ENCODE assay signal across 1 cellular context in the genomic region with DNA sequence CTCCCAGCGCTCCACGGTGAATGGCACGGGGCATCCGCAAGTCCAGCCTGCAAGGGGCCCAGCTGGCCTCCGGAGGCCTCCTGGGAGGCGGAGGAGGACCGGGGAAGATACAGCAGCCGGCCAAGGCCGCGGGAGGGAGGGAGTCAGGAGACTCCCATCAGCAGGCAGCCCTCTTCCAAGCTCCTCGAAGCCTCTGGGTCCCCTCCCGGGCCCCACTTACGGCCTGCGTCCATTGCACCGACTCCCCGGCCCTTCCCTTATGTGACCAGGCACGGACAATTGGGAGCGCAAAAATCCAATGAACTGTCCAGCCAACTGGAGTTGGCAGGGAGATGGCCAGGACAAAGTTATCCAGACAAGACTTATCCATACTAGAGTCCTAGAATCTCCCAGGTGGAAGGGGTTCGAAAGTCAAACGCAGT.
TF ChIP-seq lines count a peak whose summit lies in the region.

No MANE protein-coding gene starts in this region.

TF ChIP-seq in HepG2, 621 proteins besides CTCF, POLR2A, EP300 and RAD21:
- TF ChIP-seq ZNF770 (CRISPR knock-in tag; IDR thresholded peaks at IDR 0.05) (peak; percentile 39; the same call in 1 of the 2 replicates), ZNF230 (CRISPR knock-in tag; IDR thresholded peaks at IDR 0.05) (no peak), LRRFIP1 (CRISPR knock-in tag; conservative IDR thresholded peaks at IDR 0.05) (no peak)
- TF ChIP-seq, protein P1, sequence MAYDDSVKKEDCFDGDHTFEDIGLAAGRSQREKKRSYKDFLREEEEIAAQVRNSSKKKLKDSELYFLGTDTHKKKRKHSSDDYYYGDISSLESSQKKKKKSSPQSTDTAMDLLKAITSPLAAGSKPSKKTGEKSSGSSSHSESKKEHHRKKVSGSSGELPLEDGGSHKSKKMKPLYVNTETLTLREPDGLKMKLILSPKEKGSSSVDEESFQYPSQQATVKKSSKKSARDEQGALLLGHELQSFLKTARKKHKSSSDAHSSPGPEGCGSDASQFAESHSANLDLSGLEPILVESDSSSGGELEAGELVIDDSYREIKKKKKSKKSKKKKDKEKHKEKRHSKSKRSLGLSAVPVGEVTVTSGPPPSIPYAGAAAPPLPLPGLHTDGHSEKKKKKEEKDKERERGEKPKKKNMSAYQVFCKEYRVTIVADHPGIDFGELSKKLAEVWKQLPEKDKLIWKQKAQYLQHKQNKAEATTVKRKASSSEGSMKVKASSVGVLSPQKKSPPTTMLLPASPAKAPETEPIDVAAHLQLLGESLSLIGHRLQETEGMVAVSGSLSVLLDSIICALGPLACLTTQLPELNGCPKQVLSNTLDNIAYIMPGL (CRISPR knock-in tag; IDR thresholded peaks at IDR 0.05; ENCODE audit: borderline replicate concordance in 1 of 2, low read depth in 1 of 2): 0 out of 4 replicates have a peak, but pooled peaks of 1 of the 2 experiments have one; percentile 2
- TF ChIP-seq, protein P2, sequence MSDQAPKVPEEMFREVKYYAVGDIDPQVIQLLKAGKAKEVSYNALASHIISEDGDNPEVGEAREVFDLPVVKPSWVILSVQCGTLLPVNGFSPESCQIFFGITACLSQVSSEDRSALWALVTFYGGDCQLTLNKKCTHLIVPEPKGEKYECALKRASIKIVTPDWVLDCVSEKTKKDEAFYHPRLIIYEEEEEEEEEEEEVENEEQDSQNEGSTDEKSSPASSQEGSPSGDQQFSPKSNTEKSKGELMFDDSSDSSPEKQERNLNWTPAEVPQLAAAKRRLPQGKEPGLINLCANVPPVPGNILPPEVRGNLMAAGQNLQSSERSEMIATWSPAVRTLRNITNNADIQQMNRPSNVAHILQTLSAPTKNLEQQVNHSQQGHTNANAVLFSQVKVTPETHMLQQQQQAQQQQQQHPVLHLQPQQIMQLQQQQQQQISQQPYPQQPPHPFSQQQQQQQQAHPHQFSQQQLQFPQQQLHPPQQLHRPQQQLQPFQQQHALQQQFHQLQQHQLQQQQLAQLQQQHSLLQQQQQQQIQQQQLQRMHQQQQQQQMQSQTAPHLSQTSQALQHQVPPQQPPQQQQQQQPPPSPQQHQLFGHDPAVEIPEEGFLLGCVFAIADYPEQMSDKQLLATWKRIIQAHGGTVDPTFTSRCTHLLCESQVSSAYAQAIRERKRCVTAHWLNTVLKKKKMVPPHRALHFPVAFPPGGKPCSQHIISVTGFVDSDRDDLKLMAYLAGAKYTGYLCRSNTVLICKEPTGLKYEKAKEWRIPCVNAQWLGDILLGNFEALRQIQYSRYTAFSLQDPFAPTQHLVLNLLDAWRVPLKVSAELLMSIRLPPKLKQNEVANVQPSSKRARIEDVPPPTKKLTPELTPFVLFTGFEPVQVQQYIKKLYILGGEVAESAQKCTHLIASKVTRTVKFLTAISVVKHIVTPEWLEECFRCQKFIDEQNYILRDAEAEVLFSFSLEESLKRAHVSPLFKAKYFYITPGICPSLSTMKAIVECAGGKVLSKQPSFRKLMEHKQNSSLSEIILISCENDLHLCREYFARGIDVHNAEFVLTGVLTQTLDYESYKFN (CRISPR knock-in tag; conservative IDR thresholded peaks at IDR 0.05): 0 out of 2 replicates have a peak, but pooled peaks have one; percentile 1
